In the genomic region with DNA sequence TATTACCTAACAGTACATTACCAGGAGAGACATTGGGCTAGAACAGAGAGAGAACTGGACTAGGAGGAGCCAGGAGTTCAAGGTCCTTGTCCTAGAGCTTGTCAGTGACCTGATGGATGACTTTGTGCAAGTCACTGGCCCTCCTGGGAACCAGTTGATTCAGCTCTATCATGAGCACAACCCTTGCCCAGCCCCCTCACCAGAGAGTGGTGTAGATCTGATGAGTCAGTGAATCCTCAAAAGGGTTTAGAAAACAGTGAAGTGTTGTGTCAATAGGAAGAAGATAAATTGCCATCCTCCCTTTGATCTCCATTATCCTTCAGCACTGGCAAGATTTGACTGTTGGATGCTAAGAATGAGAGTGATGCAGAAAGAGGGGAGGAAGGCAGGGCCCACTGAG, we compare ENCODE assay signal across 1 cellular context.
A peak's percentile ranks its signal among the peaks of the same experiment; 100 is the strongest.
TF ChIP-seq lines count a peak whose summit lies in the region.

No MANE protein-coding gene starts in this region.

TF ChIP-seq in HepG2, 621 proteins besides CTCF, POLR2A, EP300 and RAD21 (continued from another document and continues in another):
- no peak for TF ChIP-seq ZNF232 (CRISPR knock-in tag; IDR thresholded peaks at IDR 0.05; ENCODE audit: borderline replicate concordance)
- TF ChIP-seq ZNF562 (CRISPR knock-in tag; IDR thresholded peaks at IDR 0.05; ENCODE audit: borderline replicate concordance) = no peak
- no peak for TF ChIP-seq ZKSCAN1 (IDR thresholded peaks at IDR 0.05; ENCODE audit: low read length)
- TF ChIP-seq WIZ (CRISPR knock-in tag; IDR thresholded peaks at IDR 0.05) = no peak
- TF ChIP-seq FOXA1 (IDR thresholded peaks at IDR 0.05) = no peak
- TF ChIP-seq FOXA1 (CRISPR knock-in tag; IDR thresholded peaks at IDR 0.05) = peak; percentile 72
- no peak for TF ChIP-seq ZNF891 (CRISPR knock-in tag; IDR thresholded peaks at IDR 0.05)
- TF ChIP-seq, protein P1, sequence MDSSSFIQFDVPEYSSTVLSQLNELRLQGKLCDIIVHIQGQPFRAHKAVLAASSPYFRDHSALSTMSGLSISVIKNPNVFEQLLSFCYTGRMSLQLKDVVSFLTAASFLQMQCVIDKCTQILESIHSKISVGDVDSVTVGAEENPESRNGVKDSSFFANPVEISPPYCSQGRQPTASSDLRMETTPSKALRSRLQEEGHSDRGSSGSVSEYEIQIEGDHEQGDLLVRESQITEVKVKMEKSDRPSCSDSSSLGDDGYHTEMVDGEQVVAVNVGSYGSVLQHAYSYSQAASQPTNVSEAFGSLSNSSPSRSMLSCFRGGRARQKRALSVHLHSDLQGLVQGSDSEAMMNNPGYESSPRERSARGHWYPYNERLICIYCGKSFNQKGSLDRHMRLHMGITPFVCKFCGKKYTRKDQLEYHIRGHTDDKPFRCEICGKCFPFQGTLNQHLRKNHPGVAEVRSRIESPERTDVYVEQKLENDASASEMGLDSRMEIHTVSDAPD (CRISPR knock-in tag; IDR thresholded peaks at IDR 0.05) = no peak
- TF ChIP-seq NPAS2 (CRISPR knock-in tag; IDR thresholded peaks at IDR 0.05; ENCODE audit: borderline replicate concordance) = no peak
- no peak for TF ChIP-seq KDM2A (CRISPR knock-in tag; IDR thresholded peaks at IDR 0.05; ENCODE audit: borderline replicate concordance, low read depth)
- TF ChIP-seq ZNF160 (CRISPR knock-in tag; IDR thresholded peaks at IDR 0.05) = no peak
- no peak for TF ChIP-seq EZH2 (conservative IDR thresholded peaks at IDR 0.05; ENCODE audit: low read depth, low read length)
- TF ChIP-seq, protein P2, sequence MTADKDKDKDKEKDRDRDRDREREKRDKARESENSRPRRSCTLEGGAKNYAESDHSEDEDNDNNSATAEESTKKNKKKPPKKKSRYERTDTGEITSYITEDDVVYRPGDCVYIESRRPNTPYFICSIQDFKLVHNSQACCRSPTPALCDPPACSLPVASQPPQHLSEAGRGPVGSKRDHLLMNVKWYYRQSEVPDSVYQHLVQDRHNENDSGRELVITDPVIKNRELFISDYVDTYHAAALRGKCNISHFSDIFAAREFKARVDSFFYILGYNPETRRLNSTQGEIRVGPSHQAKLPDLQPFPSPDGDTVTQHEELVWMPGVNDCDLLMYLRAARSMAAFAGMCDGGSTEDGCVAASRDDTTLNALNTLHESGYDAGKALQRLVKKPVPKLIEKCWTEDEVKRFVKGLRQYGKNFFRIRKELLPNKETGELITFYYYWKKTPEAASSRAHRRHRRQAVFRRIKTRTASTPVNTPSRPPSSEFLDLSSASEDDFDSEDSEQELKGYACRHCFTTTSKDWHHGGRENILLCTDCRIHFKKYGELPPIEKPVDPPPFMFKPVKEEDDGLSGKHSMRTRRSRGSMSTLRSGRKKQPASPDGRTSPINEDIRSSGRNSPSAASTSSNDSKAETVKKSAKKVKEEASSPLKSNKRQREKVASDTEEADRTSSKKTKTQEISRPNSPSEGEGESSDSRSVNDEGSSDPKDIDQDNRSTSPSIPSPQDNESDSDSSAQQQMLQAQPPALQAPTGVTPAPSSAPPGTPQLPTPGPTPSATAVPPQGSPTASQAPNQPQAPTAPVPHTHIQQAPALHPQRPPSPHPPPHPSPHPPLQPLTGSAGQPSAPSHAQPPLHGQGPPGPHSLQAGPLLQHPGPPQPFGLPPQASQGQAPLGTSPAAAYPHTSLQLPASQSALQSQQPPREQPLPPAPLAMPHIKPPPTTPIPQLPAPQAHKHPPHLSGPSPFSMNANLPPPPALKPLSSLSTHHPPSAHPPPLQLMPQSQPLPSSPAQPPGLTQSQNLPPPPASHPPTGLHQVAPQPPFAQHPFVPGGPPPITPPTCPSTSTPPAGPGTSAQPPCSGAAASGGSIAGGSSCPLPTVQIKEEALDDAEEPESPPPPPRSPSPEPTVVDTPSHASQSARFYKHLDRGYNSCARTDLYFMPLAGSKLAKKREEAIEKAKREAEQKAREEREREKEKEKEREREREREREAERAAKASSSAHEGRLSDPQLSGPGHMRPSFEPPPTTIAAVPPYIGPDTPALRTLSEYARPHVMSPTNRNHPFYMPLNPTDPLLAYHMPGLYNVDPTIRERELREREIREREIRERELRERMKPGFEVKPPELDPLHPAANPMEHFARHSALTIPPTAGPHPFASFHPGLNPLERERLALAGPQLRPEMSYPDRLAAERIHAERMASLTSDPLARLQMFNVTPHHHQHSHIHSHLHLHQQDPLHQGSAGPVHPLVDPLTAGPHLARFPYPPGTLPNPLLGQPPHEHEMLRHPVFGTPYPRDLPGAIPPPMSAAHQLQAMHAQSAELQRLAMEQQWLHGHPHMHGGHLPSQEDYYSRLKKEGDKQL (CRISPR knock-in tag; IDR thresholded peaks at IDR 0.05; ENCODE audit: low read depth) = 0 out of 2 replicates have a peak, but pooled peaks have one; percentile 27
- TF ChIP-seq NR2F1 (CRISPR knock-in tag; IDR thresholded peaks at IDR 0.05) = 0 out of 4 replicates have a peak, but pooled peaks of 1 of the 2 experiments have one; percentile 15
- peak; percentile 41; the same call in 1 of the 2 replicates for TF ChIP-seq SOX5 (CRISPR knock-in tag; IDR thresholded peaks at IDR 0.05; ENCODE audit: borderline replicate concordance)
- TF ChIP-seq ZNF614 (CRISPR knock-in tag; IDR thresholded peaks at IDR 0.05; ENCODE audit: borderline replicate concordance) = peak; percentile 28; the same call in 1 of the 2 replicates
- TF ChIP-seq CENPT (CRISPR knock-in tag; IDR thresholded peaks at IDR 0.05; ENCODE audit: low read depth) = no peak
- TF ChIP-seq MTF2 (CRISPR knock-in tag; IDR thresholded peaks at IDR 0.05; ENCODE audit: borderline replicate concordance) = no peak
- TF ChIP-seq TCF7 (IDR thresholded peaks at IDR 0.05; ENCODE audit: low read depth) = peak; percentile 86
- TF ChIP-seq ZNF703 (CRISPR knock-in tag; IDR thresholded peaks at IDR 0.05; ENCODE audit: borderline replicate concordance) = no peak
- TF ChIP-seq, protein P3, sequence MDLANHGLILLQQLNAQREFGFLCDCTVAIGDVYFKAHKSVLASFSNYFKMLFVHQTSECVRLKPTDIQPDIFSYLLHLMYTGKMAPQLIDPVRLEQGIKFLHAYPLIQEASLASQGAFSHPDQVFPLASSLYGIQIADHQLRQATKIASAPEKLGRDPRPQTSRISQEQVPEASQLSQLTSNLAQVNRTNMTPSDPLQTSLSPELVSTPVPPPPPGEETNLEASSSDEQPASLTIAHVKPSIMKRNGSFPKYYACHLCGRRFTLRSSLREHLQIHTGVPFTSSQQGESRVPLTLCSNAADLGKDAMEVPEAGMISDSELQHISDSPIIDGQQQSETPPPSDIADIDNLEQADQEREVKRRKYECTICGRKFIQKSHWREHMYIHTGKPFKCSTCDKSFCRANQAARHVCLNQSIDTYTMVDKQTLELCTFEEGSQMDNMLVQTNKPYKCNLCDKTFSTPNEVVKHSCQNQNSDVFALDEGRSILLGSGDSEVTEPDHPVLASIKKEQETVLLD (CRISPR knock-in tag; IDR thresholded peaks at IDR 0.05; ENCODE audit: low read depth) = no peak
- TF ChIP-seq SALL1 (CRISPR knock-in tag; IDR thresholded peaks at IDR 0.05) = 0 out of 2 replicates have a peak, but pooled peaks have one; percentile 25
- TF ChIP-seq RARA (CRISPR knock-in tag; IDR thresholded peaks at IDR 0.05) = peak; percentile 56
- no peak for TF ChIP-seq PHB2 (IDR thresholded peaks at IDR 0.05; ENCODE audit: partially characterized antibody)
- TF ChIP-seq ZNF329 (CRISPR knock-in tag; IDR thresholded peaks at IDR 0.05; ENCODE audit: low read depth) = no peak
- TF ChIP-seq, protein P4, sequence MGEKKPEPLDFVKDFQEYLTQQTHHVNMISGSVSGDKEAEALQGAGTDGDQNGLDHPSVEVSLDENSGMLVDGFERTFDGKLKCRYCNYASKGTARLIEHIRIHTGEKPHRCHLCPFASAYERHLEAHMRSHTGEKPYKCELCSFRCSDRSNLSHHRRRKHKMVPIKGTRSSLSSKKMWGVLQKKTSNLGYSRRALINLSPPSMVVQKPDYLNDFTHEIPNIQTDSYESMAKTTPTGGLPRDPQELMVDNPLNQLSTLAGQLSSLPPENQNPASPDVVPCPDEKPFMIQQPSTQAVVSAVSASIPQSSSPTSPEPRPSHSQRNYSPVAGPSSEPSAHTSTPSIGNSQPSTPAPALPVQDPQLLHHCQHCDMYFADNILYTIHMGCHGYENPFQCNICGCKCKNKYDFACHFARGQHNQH (CRISPR knock-in tag; IDR thresholded peaks at IDR 0.05) = no peak
- no peak for TF ChIP-seq ZC3H4 (CRISPR knock-in tag; IDR thresholded peaks at IDR 0.05; ENCODE audit: borderline replicate concordance)
- TF ChIP-seq, protein P5, sequence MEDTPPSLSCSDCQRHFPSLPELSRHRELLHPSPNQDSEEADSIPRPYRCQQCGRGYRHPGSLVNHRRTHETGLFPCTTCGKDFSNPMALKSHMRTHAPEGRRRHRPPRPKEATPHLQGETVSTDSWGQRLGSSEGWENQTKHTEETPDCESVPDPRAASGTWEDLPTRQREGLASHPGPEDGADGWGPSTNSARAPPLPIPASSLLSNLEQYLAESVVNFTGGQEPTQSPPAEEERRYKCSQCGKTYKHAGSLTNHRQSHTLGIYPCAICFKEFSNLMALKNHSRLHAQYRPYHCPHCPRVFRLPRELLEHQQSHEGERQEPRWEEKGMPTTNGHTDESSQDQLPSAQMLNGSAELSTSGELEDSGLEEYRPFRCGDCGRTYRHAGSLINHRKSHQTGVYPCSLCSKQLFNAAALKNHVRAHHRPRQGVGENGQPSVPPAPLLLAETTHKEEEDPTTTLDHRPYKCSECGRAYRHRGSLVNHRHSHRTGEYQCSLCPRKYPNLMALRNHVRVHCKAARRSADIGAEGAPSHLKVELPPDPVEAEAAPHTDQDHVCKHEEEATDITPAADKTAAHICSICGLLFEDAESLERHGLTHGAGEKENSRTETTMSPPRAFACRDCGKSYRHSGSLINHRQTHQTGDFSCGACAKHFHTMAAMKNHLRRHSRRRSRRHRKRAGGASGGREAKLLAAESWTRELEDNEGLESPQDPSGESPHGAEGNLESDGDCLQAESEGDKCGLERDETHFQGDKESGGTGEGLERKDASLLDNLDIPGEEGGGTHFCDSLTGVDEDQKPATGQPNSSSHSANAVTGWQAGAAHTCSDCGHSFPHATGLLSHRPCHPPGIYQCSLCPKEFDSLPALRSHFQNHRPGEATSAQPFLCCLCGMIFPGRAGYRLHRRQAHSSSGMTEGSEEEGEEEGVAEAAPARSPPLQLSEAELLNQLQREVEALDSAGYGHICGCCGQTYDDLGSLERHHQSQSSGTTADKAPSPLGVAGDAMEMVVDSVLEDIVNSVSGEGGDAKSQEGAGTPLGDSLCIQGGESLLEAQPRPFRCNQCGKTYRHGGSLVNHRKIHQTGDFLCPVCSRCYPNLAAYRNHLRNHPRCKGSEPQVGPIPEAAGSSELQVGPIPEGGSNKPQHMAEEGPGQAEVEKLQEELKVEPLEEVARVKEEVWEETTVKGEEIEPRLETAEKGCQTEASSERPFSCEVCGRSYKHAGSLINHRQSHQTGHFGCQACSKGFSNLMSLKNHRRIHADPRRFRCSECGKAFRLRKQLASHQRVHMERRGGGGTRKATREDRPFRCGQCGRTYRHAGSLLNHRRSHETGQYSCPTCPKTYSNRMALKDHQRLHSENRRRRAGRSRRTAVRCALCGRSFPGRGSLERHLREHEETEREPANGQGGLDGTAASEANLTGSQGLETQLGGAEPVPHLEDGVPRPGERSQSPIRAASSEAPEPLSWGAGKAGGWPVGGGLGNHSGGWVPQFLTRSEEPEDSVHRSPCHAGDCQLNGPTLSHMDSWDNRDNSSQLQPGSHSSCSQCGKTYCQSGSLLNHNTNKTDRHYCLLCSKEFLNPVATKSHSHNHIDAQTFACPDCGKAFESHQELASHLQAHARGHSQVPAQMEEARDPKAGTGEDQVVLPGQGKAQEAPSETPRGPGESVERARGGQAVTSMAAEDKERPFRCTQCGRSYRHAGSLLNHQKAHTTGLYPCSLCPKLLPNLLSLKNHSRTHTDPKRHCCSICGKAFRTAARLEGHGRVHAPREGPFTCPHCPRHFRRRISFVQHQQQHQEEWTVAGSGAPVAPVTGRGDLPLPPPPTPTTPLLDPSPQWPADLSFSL (CRISPR knock-in tag; IDR thresholded peaks at IDR 0.05) = no peak
- no peak for TF ChIP-seq IKZF4 (CRISPR knock-in tag; IDR thresholded peaks at IDR 0.05; ENCODE audit: borderline replicate concordance, low read depth, not compliant biosample characterization)
- TF ChIP-seq, protein P6, sequence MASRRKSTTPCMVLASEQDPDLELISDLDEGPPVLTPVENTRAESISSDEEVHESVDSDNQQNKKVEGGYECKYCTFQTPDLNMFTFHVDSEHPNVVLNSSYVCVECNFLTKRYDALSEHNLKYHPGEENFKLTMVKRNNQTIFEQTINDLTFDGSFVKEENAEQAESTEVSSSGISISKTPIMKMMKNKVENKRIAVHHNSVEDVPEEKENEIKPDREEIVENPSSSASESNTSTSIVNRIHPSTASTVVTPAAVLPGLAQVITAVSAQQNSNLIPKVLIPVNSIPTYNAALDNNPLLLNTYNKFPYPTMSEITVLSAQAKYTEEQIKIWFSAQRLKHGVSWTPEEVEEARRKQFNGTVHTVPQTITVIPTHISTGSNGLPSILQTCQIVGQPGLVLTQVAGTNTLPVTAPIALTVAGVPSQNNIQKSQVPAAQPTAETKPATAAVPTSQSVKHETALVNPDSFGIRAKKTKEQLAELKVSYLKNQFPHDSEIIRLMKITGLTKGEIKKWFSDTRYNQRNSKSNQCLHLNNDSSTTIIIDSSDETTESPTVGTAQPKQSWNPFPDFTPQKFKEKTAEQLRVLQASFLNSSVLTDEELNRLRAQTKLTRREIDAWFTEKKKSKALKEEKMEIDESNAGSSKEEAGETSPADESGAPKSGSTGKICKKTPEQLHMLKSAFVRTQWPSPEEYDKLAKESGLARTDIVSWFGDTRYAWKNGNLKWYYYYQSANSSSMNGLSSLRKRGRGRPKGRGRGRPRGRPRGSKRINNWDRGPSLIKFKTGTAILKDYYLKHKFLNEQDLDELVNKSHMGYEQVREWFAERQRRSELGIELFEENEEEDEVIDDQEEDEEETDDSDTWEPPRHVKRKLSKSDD (CRISPR knock-in tag; IDR thresholded peaks at IDR 0.05; ENCODE audit: low read depth) = no peak
- no peak for TF ChIP-seq DMAP1 (CRISPR knock-in tag; IDR thresholded peaks at IDR 0.05)
- no peak for TF ChIP-seq STAG1 (CRISPR knock-in tag; IDR thresholded peaks at IDR 0.05)
- TF ChIP-seq FOSL1 (CRISPR knock-in tag; IDR thresholded peaks at IDR 0.05; ENCODE audit: borderline replicate concordance) = peak; percentile 27; the same call in 1 of the 2 replicates
- no peak for TF ChIP-seq HMG20B (CRISPR knock-in tag; conservative IDR thresholded peaks at IDR 0.05)
- TF ChIP-seq ZMAT3 (CRISPR knock-in tag; conservative IDR thresholded peaks at IDR 0.05) = no peak
- no peak for TF ChIP-seq ZNF672 (CRISPR knock-in tag; IDR thresholded peaks at IDR 0.05)
- TF ChIP-seq, protein P7, sequence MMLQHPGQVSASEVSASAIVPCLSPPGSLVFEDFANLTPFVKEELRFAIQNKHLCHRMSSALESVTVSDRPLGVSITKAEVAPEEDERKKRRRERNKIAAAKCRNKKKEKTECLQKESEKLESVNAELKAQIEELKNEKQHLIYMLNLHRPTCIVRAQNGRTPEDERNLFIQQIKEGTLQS (CRISPR knock-in tag; IDR thresholded peaks at IDR 0.05) = 0 out of 2 replicates have a peak, but pooled peaks have one; percentile 42
